In the genomic region with DNA sequence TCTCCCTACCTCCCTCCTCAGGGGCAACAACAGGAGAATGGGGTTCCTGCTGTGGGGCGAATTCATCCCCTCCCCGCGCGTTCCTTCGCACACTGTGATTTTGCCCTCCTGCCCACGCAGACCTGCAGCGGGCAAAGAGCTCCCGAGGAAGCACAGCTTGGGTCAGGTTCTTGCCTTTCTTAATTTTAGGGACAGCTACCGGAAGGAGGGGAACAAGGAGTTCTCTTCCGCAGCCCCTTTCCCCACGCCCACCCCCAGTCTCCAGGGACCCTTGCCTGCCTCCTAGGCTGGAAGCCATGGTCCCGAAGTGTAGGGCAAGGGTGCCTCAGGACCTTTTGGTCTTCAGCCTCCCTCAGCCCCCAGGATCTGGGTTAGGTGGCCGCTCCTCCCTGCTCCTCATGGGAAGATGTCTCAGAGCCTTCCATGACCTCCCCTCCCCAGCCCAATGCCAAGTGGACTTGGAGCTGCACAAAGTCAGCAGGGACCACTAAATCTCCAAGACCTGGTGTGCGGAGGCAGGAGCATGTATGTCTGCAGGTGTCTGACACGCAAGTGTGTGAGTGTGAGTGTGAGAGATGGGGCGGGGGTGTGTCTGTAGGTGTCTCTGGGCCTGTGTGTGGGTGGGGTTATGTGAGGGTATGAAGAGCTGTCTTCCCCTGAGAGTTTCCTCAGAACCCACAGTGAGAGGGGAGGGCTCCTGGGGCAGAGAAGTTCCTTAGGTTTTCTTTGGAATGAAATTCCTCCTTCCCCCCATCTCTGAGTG, we compare ENCODE assay signal across 17 cellular contexts. TPM values are rescaled to one million over a fixed set of nuclear protein-coding genes. Genes with fewer than 3 reads are reported as not detected.
DNase-seq lines count a peak whose midpoint lies in the region; ATAC-seq, FAIRE-seq and TF ChIP-seq lines count a peak whose summit lies in the region.
"Had no signal": no experiment of that assay in that cellular context is flagged by ENCODE, and none has a peak within 500 bp of the region (broad histone marks: within the 10 kb centered on the region; RNA-seq: fewer than 3 reads in every experiment).

No MANE protein-coding gene starts in this region.

- H3K4me3 Mint-ChIP-seq in CD8-positive, alpha-beta T cell = no peak overlapping the region
- no peak overlapping the region for H3K4me3 Mint-ChIP-seq in T-helper 17 cell
- no peak overlapping the region for H3K4me3 Mint-ChIP-seq in endodermal cell

- no peak for TF ChIP-seq EP300 in sigmoid colon (IDR thresholded peaks at IDR 0.05)

- TF ChIP-seq POLR2A in sigmoid colon (IDR thresholded peaks at IDR 0.05) = no peak

- H3K9ac ChIP-seq in endodermal cell (ENCODE audit: extremely low read depth, low read length, poor library complexity, severe bottlenecking) = no peak overlapping the region
- H3K9ac ChIP-seq: KMS-11 had no signal

- peaks cover 44% of the 10 kb centered on the region for H3K36me3 ChIP-seq in CD8-positive, alpha-beta T cell (ENCODE audit: insufficient read depth, low read length)
- H3K36me3 ChIP-seq in endodermal cell (ENCODE audit: control insufficient read depth, insufficient read depth, low read length) = peaks cover 62% of the 10 kb centered on the region
- H3K36me3 ChIP-seq in sigmoid colon = peaks cover 20 to 59% (median 38%) of the 10 kb centered on the region in 4 donors
- H3K36me3 ChIP-seq in MG63 = peaks cover 74% of the 10 kb centered on the region

- H3K27me3 Mint-ChIP-seq in CD8-positive, alpha-beta T cell (ENCODE audit: low read depth) = no peaks in the 10 kb centered on the region
- no peaks in the 10 kb centered on the region for H3K27me3 Mint-ChIP-seq in T-helper 17 cell
- no peaks in the 10 kb centered on the region for H3K27me3 Mint-ChIP-seq in endodermal cell (ENCODE audit: insufficient read depth)

- 97 to 98% methylated on average over 10 to 16 of the region's 16 CpGs for WGBS in endodermal cell (ENCODE audit: insufficient coverage in 1 of 2, insufficient read length in 1 of 2), 2 experiments
- 95 to 98% methylated on average over 16 of the region's 16 CpGs for WGBS in sigmoid colon, 2 donors

- no peak for FAIRE-seq in urothelium cell line (lab: Jason Lieb, UNC)

- DNase-seq in CD8-positive, alpha-beta T cell = peak in 1 of 7 experiments; percentile 46
- no peak for DNase-seq in T-helper 17 cell
- DNase-seq in endodermal cell = peak; percentile 42
- DNase-seq in sigmoid colon = peak; percentile 67
- DNase-seq in MG63 = no peak
- no peak for DNase-seq in GM13976 (ENCODE audit: low spot score)
- no peak for DNase-seq in urothelium cell line (ENCODE audit: low spot score)
- DNase-seq: activated CD4-positive, alpha-beta T cell treated with anti-CD3 and anti-CD28 coated beads, Interleukin-2, amount 50 U/mL, for 1 hour; activated naive CD4-positive, alpha-beta T cell treated with Interleukin-2 at 50 U/mL for 16 hours; Caco-2; GF-D8; NCI-H1694; psoas muscle had no signal

- H3K9me3 Mint-ChIP-seq in CD8-positive, alpha-beta T cell = no peaks in the 10 kb centered on the region
- no peaks in the 10 kb centered on the region for H3K9me3 Mint-ChIP-seq in endodermal cell

- peaks cover 3% of the 10 kb centered on the region for H3K4me1 ChIP-seq in CD8-positive, alpha-beta T cell (ENCODE audit: insufficient read depth, low read length)
- H3K4me1 ChIP-seq in endodermal cell (ENCODE audit: control insufficient read depth, insufficient read depth, low read length) (peaks cover 4% of the 10 kb centered on the region), sigmoid colon (peaks cover 0 to 61% (median 47%) of the 10 kb centered on the region in 4 donors)

- H3K27me3 ChIP-seq in CD8-positive, alpha-beta T cell (ENCODE audit: insufficient read depth, low read length) = no peaks in the 10 kb centered on the region
- no peaks in the 10 kb centered on the region for H3K27me3 ChIP-seq in endodermal cell (ENCODE audit: control insufficient read depth, insufficient read depth, low read length, poor library complexity, severe bottlenecking)
- H3K27me3 ChIP-seq in sigmoid colon = no peaks in the 10 kb centered on the region
- no peaks in the 10 kb centered on the region for H3K27me3 ChIP-seq in MG63

- in situ Hi-C loops in GM13976 (cut with MboI; ENCODE audit: low sequenced_read_pairs, unreplicated experiment) = no loop called here

- peaks cover 29% of the 10 kb centered on the region for H3K4me1 Mint-ChIP-seq in CD8-positive, alpha-beta T cell (ENCODE audit: low read depth)
- peaks cover 30% of the 10 kb centered on the region for H3K4me1 Mint-ChIP-seq in T-helper 17 cell
- H3K4me1 Mint-ChIP-seq in endodermal cell = peaks cover 8% of the 10 kb centered on the region

- no peaks in the 10 kb centered on the region for H3K9me3 ChIP-seq in CD8-positive, alpha-beta T cell (ENCODE audit: low read length)
- H3K9me3 ChIP-seq in T-helper 17 cell (ENCODE audit: control insufficient read depth, low read length, poor library complexity, severe bottlenecking) = no peaks in the 10 kb centered on the region
- no peaks in the 10 kb centered on the region for H3K9me3 ChIP-seq in endodermal cell (ENCODE audit: control insufficient read depth, low read length)
- H3K9me3 ChIP-seq in sigmoid colon = no peaks in the 10 kb centered on the region
- H3K9me3 ChIP-seq in MG63 = no peaks in the 10 kb centered on the region
- H3K9me3 ChIP-seq: Caco-2, mucosa of descending colon, psoas muscle had no signal

- POLR2A ChIA-PET in CD8-positive, alpha-beta T cell (lab: Charles Lee) = interaction anchor here (1.5 kb wide), 1 partner anchor 50 kb away, joined by 3 read pairs; no protein-coding TSS in a partner anchor

- H3K36me3 Mint-ChIP-seq in CD8-positive, alpha-beta T cell = peaks cover 65% of the 10 kb centered on the region
- peaks cover 10% of the 10 kb centered on the region for H3K36me3 Mint-ChIP-seq in T-helper 17 cell (ENCODE audit: low read depth)
- peaks cover 54% of the 10 kb centered on the region for H3K36me3 Mint-ChIP-seq in endodermal cell (ENCODE audit: low read depth)

- intact Hi-C loops in CD8-positive, alpha-beta T cell (cut with DNase I, micrococcal nuclease) = no loop called here
- intact Hi-C loops in sigmoid colon (cut with DNase I) = loop anchor here (5.0 kb wide), 1 partner anchor 47 kb away; a partner anchor contains a TSS

- peak overlapping the region; percentile 86 for H3K27ac Mint-ChIP-seq in CD8-positive, alpha-beta T cell
- H3K27ac Mint-ChIP-seq in T-helper 17 cell (peak overlapping the region; percentile 67), endodermal cell (no peak overlapping the region)

- no peak for TF ChIP-seq CTCF in CD8-positive, alpha-beta T cell (IDR thresholded peaks at IDR 0.05)
- TF ChIP-seq CTCF in endodermal cell (conservative IDR thresholded peaks at IDR 0.05) (no peak), sigmoid colon (IDR thresholded peaks at IDR 0.05) (no peak), GM13976 (IDR thresholded peaks at IDR 0.05; ENCODE audit: borderline replicate concordance, control extremely low read depth, extremely low read depth, insufficient read depth, missing control alignments) (no peak)

- no peak overlapping the region for H3K4me3 ChIP-seq in CD8-positive, alpha-beta T cell (ENCODE audit: low read depth, low read length)
- H3K4me3 ChIP-seq in endodermal cell (ENCODE audit: low read length) (no peak overlapping the region), sigmoid colon (no peak overlapping the region), MG63 (no peak overlapping the region)
- H3K4me3 ChIP-seq: mucosa of descending colon, psoas muscle had no signal

- no peak for ATAC-seq in CD8-positive, alpha-beta T cell
- ATAC-seq in T-helper 17 cell (no peak), GM21423 (IDR thresholded peaks at IDR 0.05; ENCODE audit: unreplicated experiment) (no peak)
- ATAC-seq: mucosa of descending colon, psoas muscle had no signal

- CTCF ChIA-PET in CD8-positive, alpha-beta T cell (lab: Charles Lee) = interaction anchor here (0.6 to 1.3 kb wide), 2 partner anchors 63 to 255 kb away, joined by 3 read pairs; no protein-coding TSS in a partner anchor

- no peak overlapping the region for H3K27ac ChIP-seq in CD8-positive, alpha-beta T cell (ENCODE audit: low read depth, low read length)
- H3K27ac ChIP-seq in endodermal cell (ENCODE audit: low read depth, low read length) = no peak overlapping the region
- peak overlapping the region; percentile 64 to 86 (median 76) for H3K27ac ChIP-seq in sigmoid colon
- H3K27ac ChIP-seq: KMS-11, psoas muscle had no signal

RNA-seq across cellular contexts. Expression of a gene that starts 47.7 kb away (rescaled TPM):
- not detected for total RNA-seq in CD8-positive, alpha-beta T cell
- total RNA-seq in T-helper 17 cell = not detected
- not detected for total RNA-seq in endodermal cell
- polyA plus RNA-seq in endodermal cell (2013, experiment 1 of 2) = not detected
- not detected for polyA plus RNA-seq in endodermal cell (2013, experiment 2 of 2)
- total RNA-seq in sigmoid colon = not detected
- not detected for polyA plus RNA-seq in sigmoid colon
- total RNA-seq in MG63 (2014; rRNA removed; shearing (Covaris generic); ENCODE audit: low replicate concordance) = not detected in 2 replicates
- total RNA-seq: Caco-2; mucosa of descending colon; psoas muscle; T-helper 2 cell treated with Interferon-gamma antibody and Interleukin-4, amounts not matched to agents 100 ng/mL and 5 ng/mL, for 36 hours had no signal

RNA-seq across cellular contexts. Expression of a gene that starts 49.6 kb away (rescaled TPM):
- 10 to 100 TPM; 51.6 to 57.1 TPM for total RNA-seq in CD8-positive, alpha-beta T cell
- total RNA-seq in T-helper 17 cell (100 to 1,000 TPM; 106 to 115 TPM), endodermal cell (100 to 1,000 TPM; 168 to 177 TPM), sigmoid colon (10 to 100 TPM; 27.6 to 64.8 (median 42.2) TPM)
- polyA plus RNA-seq in endodermal cell (2013, experiment 1 of 2) = 102 TPM
- polyA plus RNA-seq in endodermal cell (2013, experiment 2 of 2) = 102 TPM
- 100 to 1,000 TPM; 122 to 205 (median 182) TPM for polyA plus RNA-seq in sigmoid colon
- 228 and 323 TPM in 2 replicates for total RNA-seq in MG63 (2014; rRNA removed; shearing (Covaris generic); ENCODE audit: low replicate concordance)

Comparison
In these comparisons a context has a peak if more than half of its experiments do, and no peak if none do; other contexts are left out.
1. DNase-seq: peak in endodermal cell (single experiment) and sigmoid colon (single experiment); none in T-helper 17 cell (0 of 3), MG63 (single experiment), GM13976 (single experiment) and urothelium cell line (single experiment).
2. H3K27ac ChIP-seq: peak in sigmoid colon (4 of 4); none in CD8-positive, alpha-beta T cell (single experiment) and endodermal cell (single experiment).